Comparison of ENCODE assay signal across 11 cellular contexts in the genomic region with DNA sequence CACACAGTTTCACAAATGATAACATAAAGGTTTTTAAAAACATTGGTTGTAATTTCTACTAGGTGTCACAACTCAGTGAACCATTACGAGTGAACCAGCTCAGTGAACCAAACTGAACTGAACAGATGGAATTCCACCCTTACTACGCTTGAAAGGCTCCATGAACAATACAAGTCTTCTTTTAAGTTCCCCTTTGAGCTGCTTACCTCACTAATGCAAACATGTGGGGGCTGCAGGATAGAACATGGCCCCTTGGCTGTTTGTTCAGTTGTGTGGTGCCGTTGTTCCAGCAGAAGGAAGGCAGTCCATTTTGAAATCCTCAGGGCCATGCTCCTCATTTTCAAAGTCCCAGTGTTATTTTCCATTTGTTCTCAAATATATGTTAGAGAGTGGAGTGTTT. TPM values are rescaled to one million over a fixed set of nuclear protein-coding genes. Genes with fewer than 3 reads are reported as not detected.
A peak's percentile ranks its signal among the peaks of the same experiment; 100 is the strongest.
DNase-seq lines count a peak whose midpoint lies in the region; ATAC-seq and TF ChIP-seq lines count a peak whose summit lies in the region.
"Had no signal": no experiment of that assay in that cellular context is flagged by ENCODE, and none has a peak within 500 bp of the region (broad histone marks: within the 10 kb centered on the region; RNA-seq: fewer than 3 reads in every experiment).

No MANE protein-coding gene starts in this region.

- no peaks in the 10 kb centered on the region for H3K27me3 Mint-ChIP-seq in CD14-positive monocyte (ENCODE audit: low read depth in 3 of 3)

- H3K27me3 ChIP-seq in cardiac muscle cell (no peaks in the 10 kb centered on the region), OCI-LY3 (ENCODE audit: low read depth, low read length) (no peaks in the 10 kb centered on the region), thyroid gland (no peaks in the 10 kb centered on the region)

- no peak for TF ChIP-seq POLR2A in thyroid gland (IDR thresholded peaks at IDR 0.05)

- H3K9me3 Mint-ChIP-seq in CD14-positive monocyte = peaks cover 0 to 3% (median 2%) of the 10 kb centered on the region in 7 donors

- H3K79me2 ChIP-seq in OCI-LY3 (ENCODE audit: low read length) = no peaks in the 10 kb centered on the region

- no peak overlapping the region for H3K27ac Mint-ChIP-seq in CD14-positive monocyte

- no peaks in the 10 kb centered on the region for H3K4me1 Mint-ChIP-seq in CD14-positive monocyte

- ATAC-seq in Right ventricle myocardium inferior = no peak
- peak; percentile 94 for ATAC-seq in HG02981 (IDR thresholded peaks at IDR 0.05; ENCODE audit: unreplicated experiment)
- ATAC-seq: A549 had no signal

- DNase-seq in cardiac muscle cell (ENCODE audit: low read depth in 1 of 2, low spot score in 1 of 2) (no peak), Right ventricle myocardium inferior (ENCODE audit: missing footprints) (no peak), thyroid gland (peak; percentile 13 to 27), CD14-positive monocyte (ENCODE audit: low spot score) (no peak), occipital lobe (lab: John Stamatoyannopoulos, UW) (no peak), NCI-H1105 (lab: John Stamatoyannopoulos, UW) (no peak)
- DNase-seq: cerebellar nuclear complex, small intestine had no signal

- H3K36me3 ChIP-seq in cardiac muscle cell = no peaks in the 10 kb centered on the region
- H3K36me3 ChIP-seq in OCI-LY3 (replicated peaks; ENCODE audit: low read depth, low read length) = no peaks in the 10 kb centered on the region
- no peaks in the 10 kb centered on the region for H3K36me3 ChIP-seq in thyroid gland

- WGBS in thyroid gland, 2 donors = 28 to 36% methylated on average over 3 of the region's 3 CpGs

- intact Hi-C loops in Right ventricle myocardium inferior (cut with DNase I) (no loop called here), thyroid gland (cut with DNase I) (no loop called here), CD14-positive monocyte (cut with micrococcal nuclease) (no loop called here)

- H3K9ac ChIP-seq in OCI-LY3 (ENCODE audit: low read length) = no peak overlapping the region

- H4K20me1 ChIP-seq in OCI-LY3 (ENCODE audit: insufficient read depth, low read length) = no peaks in the 10 kb centered on the region

- TF ChIP-seq CTCF in cardiac muscle cell (IDR thresholded peaks at IDR 0.05; ENCODE audit: low read depth, low read length) = no peak
- no peak for TF ChIP-seq CTCF in OCI-LY3 (IDR thresholded peaks at IDR 0.05; ENCODE audit: low read depth, low read length)
- no peak for TF ChIP-seq CTCF in thyroid gland (IDR thresholded peaks at IDR 0.05)
- TF ChIP-seq CTCF in CD14-positive monocyte (IDR thresholded peaks at IDR 0.05) = no peak

- H3K4me2 ChIP-seq in OCI-LY3 (ENCODE audit: low read length) = peak overlapping the region; percentile 21
- H3K4me2 ChIP-seq: A549 had no signal

- H2AFZ ChIP-seq in OCI-LY3 (ENCODE audit: low read depth, low read length) = no peak overlapping the region

- H3K9me3 ChIP-seq in cardiac muscle cell (ENCODE audit: low read depth) (no peaks in the 10 kb centered on the region), OCI-LY3 (ENCODE audit: insufficient read depth, low read length) (peaks cover 5% of the 10 kb centered on the region; the same call in 1 of the 2 replicates), thyroid gland (no peaks in the 10 kb centered on the region)
- H3K9me3 ChIP-seq: A549 had no signal

- H3K36me3 Mint-ChIP-seq in CD14-positive monocyte = no peaks in the 10 kb centered on the region

- H3K4me3 Mint-ChIP-seq in CD14-positive monocyte = no peak overlapping the region

- H3K27ac ChIP-seq in cardiac muscle cell (peak overlapping the region; percentile 76), OCI-LY3 (ENCODE audit: low read length) (no peak overlapping the region), thyroid gland (peak overlapping the region; percentile 72 to 84 (median 75))
- H3K27ac ChIP-seq: A549 had no signal

- peaks cover 49% of the 10 kb centered on the region for H3K4me1 ChIP-seq in cardiac muscle cell (ENCODE audit: low read depth)
- peaks cover 22% of the 10 kb centered on the region for H3K4me1 ChIP-seq in OCI-LY3 (ENCODE audit: low read length)
- peaks cover 35 to 47% of the 10 kb centered on the region in 2 donors for H3K4me1 ChIP-seq in thyroid gland
- H3K4me1 ChIP-seq: A549 had no signal

- H3K4me3 ChIP-seq in cardiac muscle cell (no peak overlapping the region), OCI-LY3 (ENCODE audit: low read length) (no peak overlapping the region), thyroid gland (replicated peaks in 1 of 3) (no peak overlapping the region)
- H3K4me3 ChIP-seq: A549 had no signal

RNA-seq across cellular contexts. Expression of gene KLHL14, which starts 30.7 kb away (rescaled TPM):
- total RNA-seq in cardiac muscle cell = 69.8 and 88.0 TPM in 2 replicates
- polyA plus RNA-seq in cardiac muscle cell = 45.8 and 54.8 TPM in 2 replicates
- not detected for total RNA-seq in Right ventricle myocardium inferior
- 10 to 100 TPM; 18.9 to 36.5 (median 29.3) TPM for total RNA-seq in thyroid gland
- not detected for polyA plus RNA-seq in CD14-positive monocyte
- 20.3 TPM for total RNA-seq in occipital lobe
- polyA plus RNA-seq: A549 had no signal

Comparison
In these comparisons a context has a peak if more than half of its experiments do, and no peak if none do; other contexts are left out.
1. RNA of gene KLHL14, which starts 30.7 kb away (total RNA-seq): 69.8 to 88.0 TPM in cardiac muscle cell, 18.9 to 36.5 TPM in thyroid gland and 20.3 TPM in occipital lobe (single experiment); not detected in Right ventricle myocardium inferior (single experiment); every median in the first group is over 10 times any median in the second.
2. DNase-seq: peak in thyroid gland (2 of 2); none in cardiac muscle cell (0 of 2), Right ventricle myocardium inferior (single experiment), CD14-positive monocyte (single experiment), occipital lobe (single experiment) and NCI-H1105 (single experiment).